17 cellular contexts compared by ENCODE assay signal in genomic region chr4:122912810-122913575, GRCh38.
"Had no signal": no experiment of that assay in that cellular context is flagged by ENCODE, and none has a peak within 500 bp of the region (broad histone marks: within the 10 kb centered on the region; RNA-seq: fewer than 3 reads in every experiment).

No MANE protein-coding gene starts in this region.

- H3K27ac Mint-ChIP-seq: activated naive CD4-positive, alpha-beta T cell treated with anti-CD3 and anti-CD28 coated beads, Interleukin-2, amount 50 U/mL, for 72 hours; brain; immature natural killer cell; naive thymus-derived CD8-positive, alpha-beta T cell; T-helper 17 cell had no signal

- H3K9me3 Mint-ChIP-seq: activated naive CD4-positive, alpha-beta T cell treated with anti-CD3 and anti-CD28 coated beads, Interleukin-2, amount 50 U/mL, for 72 hours; brain; immature natural killer cell; naive thymus-derived CD8-positive, alpha-beta T cell had no signal

- H3K4me3 Mint-ChIP-seq: brain; immature natural killer cell; naive thymus-derived CD8-positive, alpha-beta T cell; T-helper 17 cell had no signal

- H3K4me3 ChIP-seq: lung, mucosa of descending colon had no signal

- H3K27me3 ChIP-seq: neutrophil had no signal

- H3K27me3 Mint-ChIP-seq: brain; naive thymus-derived CD8-positive, alpha-beta T cell; T-helper 17 cell had no signal

- H3K4me1 Mint-ChIP-seq: brain; naive thymus-derived CD8-positive, alpha-beta T cell; T-helper 17 cell had no signal

- H3K9me3 ChIP-seq: mucosa of descending colon, neutrophil had no signal

- DNase-seq: activated effector memory CD4-positive, alpha-beta T cell treated with Interleukin-2 at 50 U/mL for 16 hours; activated T-cell treated with anti-CD3 and anti-CD28 coated beads, Interleukin-2, amount 50 U/mL, for 1 hour; amniotic stem cell; erythroblast; glutamatergic neuron; immature natural killer cell; left colon; mucosa of descending colon; naive thymus-derived CD8-positive, alpha-beta T cell; posterior cingulate gyrus; stimulated activated CD4-positive, alpha-beta T cell treated with anti-CD3 and anti-CD28 coated beads, Interleukin-2, amount 100 ng/mL, for 24 hours; stimulated activated naive CD4-positive, alpha-beta T cell treated with Interleukin-2 at 50 U/mL for 16 hours; T-helper 17 cell had no signal

- H3K36me3 Mint-ChIP-seq: activated naive CD4-positive, alpha-beta T cell treated with anti-CD3 and anti-CD28 coated beads, Interleukin-2, amount 50 U/mL, for 72 hours had no signal

- ATAC-seq: activated naive CD4-positive, alpha-beta T cell treated with anti-CD3 and anti-CD28 coated beads, Interleukin-2, amount 50 U/mL, for 72 hours; left colon; mucosa of descending colon; naive thymus-derived CD8-positive, alpha-beta T cell; T-helper 17 cell had no signal

- H3K36me3 ChIP-seq: neutrophil had no signal

- H3K27ac ChIP-seq: neutrophil had no signal
